ENCODE assay signal across 12 cellular contexts in the genomic region with DNA sequence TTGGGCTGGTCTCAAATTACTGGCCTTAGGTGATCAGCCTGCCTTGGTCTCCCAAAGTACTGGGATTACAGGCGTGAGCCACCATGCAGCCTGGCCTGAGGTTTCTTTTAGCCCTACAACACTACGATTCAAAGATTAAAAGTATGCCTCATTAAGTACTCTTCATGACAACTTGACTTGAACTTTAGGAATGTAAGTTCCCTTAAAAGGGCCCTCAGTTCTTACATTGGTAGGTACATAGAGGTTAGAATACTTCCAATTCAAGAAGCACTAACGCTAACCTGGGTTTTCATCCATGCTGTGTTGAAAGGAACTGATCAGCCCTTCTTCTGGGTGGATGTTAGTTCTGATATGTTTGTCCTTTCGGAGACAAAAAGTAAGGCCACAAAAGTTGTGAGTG. TPM values are rescaled to one million over a fixed set of nuclear protein-coding genes. Genes with fewer than 3 reads are reported as not detected.
DNase-seq lines count a peak whose midpoint lies in the region; ATAC-seq and TF ChIP-seq lines count a peak whose summit lies in the region.
"Had no signal": no experiment of that assay in that cellular context is flagged by ENCODE, and none has a peak within 500 bp of the region (broad histone marks: within the 10 kb centered on the region; RNA-seq: fewer than 3 reads in every experiment).

No MANE protein-coding gene starts in this region.

- no peak for DNase-seq in left lung
- no peak for DNase-seq in trophoblast cell
- no peak for DNase-seq in upper lobe of right lung
- no peak for DNase-seq in NK-92 (lab: John Stamatoyannopoulos, UW; ENCODE audit: unreplicated experiment)
- no peak for DNase-seq in stimulated activated CD4-positive, alpha-beta T cell treated with anti-CD3 and anti-CD28 coated beads, Interleukin-1b, Interleukin-23, amount 100 ng/mL, for 48 hours
- DNase-seq: AML-193; CD4-positive, alpha-beta T cell; H9 had no signal

- H2BK5ac ChIP-seq in trophoblast cell (ENCODE audit: low read depth, low read length, poor library complexity): no peak overlapping the region

- no peak overlapping the region for H3K23ac ChIP-seq in trophoblast cell (ENCODE audit: low read length)

- WGBS in trophoblast cell (ENCODE audit: extremely low coverage, insufficient coverage, insufficient read length): no CpG with 5 or more reads among the region's 4 CpGs

- H3K9me3 ChIP-seq in left lung (no peaks in the 10 kb centered on the region), trophoblast cell (ENCODE audit: insufficient read depth, low read depth, low read length) (no peaks in the 10 kb centered on the region), upper lobe of right lung (no peaks in the 10 kb centered on the region)
- H3K9me3 ChIP-seq: A549, Caco-2 had no signal

- H3K14ac ChIP-seq in trophoblast cell (ENCODE audit: low read length): no peak overlapping the region

- no peak overlapping the region for H4K12ac ChIP-seq in trophoblast cell (ENCODE audit: low read depth, low read length)

- peaks cover 0 to 4% of the 10 kb centered on the region in 2 donors for H3K4me1 ChIP-seq in left lung
- peaks cover 0 to 7% of the 10 kb centered on the region in 2 experiments for H3K4me1 ChIP-seq in trophoblast cell (ENCODE audit: control insufficient read depth in 1 of 2, insufficient read depth in 2 of 2, low read length in 2 of 2)
- H3K4me1 ChIP-seq in upper lobe of right lung: no peaks in the 10 kb centered on the region
- H3K4me1 ChIP-seq: A549 had no signal

- H3K4ac ChIP-seq in trophoblast cell (ENCODE audit: low read depth, low read length): no peak overlapping the region

- no peak overlapping the region for H3K4me2 ChIP-seq in trophoblast cell (ENCODE audit: low read length)
- H3K4me2 ChIP-seq: A549 had no signal

- peaks cover 1% of the 10 kb centered on the region for H3K79me1 ChIP-seq in trophoblast cell (ENCODE audit: low read length)

- H3K36me3 ChIP-seq in left lung (peaks cover 0 to 27% of the 10 kb centered on the region in 2 donors), trophoblast cell (ENCODE audit: control insufficient read depth in 1 of 2, insufficient read depth in 2 of 2, low read length in 2 of 2) (peaks cover 5% of the 10 kb centered on the region in 2 experiments), upper lobe of right lung (peaks cover 16% of the 10 kb centered on the region)

- H3K27me3 ChIP-seq in left lung: no peaks in the 10 kb centered on the region
- H3K27me3 ChIP-seq in trophoblast cell (ENCODE audit: insufficient read depth, low read length): no peaks in the 10 kb centered on the region
- H3K27me3 ChIP-seq in upper lobe of right lung: no peaks in the 10 kb centered on the region

- intact Hi-C loops in left lung (cut with DNase I) (no loop called here), upper lobe of right lung (cut with DNase I) (no loop called here)

- no peak overlapping the region for H3K18ac ChIP-seq in trophoblast cell (ENCODE audit: low read length)

- H2AK5ac ChIP-seq in trophoblast cell (ENCODE audit: low read length): no peak overlapping the region

- H2BK12ac ChIP-seq in trophoblast cell (ENCODE audit: low read length): no peak overlapping the region

- H3K27ac ChIP-seq in left lung: no peak overlapping the region
- peak overlapping the region; percentile 11 for H3K27ac ChIP-seq in trophoblast cell (ENCODE audit: low read depth, low read length)
- H3K27ac ChIP-seq in upper lobe of right lung: no peak overlapping the region
- H3K27ac ChIP-seq: A549, C4-2B had no signal

- peak; percentile 93 for ATAC-seq in left lung
- peak; percentile 89 for ATAC-seq in upper lobe of right lung
- no peak for ATAC-seq in HG03025 (IDR thresholded peaks at IDR 0.05; ENCODE audit: low FRiP score, unreplicated experiment)

- no peaks in the 10 kb centered on the region for H3K79me2 ChIP-seq in trophoblast cell (ENCODE audit: control insufficient read depth, insufficient read depth, low read length, poor library complexity)

- TF ChIP-seq CTCF in left lung (IDR thresholded peaks at IDR 0.05): no peak
- TF ChIP-seq CTCF in upper lobe of right lung (IDR thresholded peaks at IDR 0.05): no peak

- H2AFZ ChIP-seq in trophoblast cell (ENCODE audit: insufficient read depth, low read length, poor library complexity): no peak overlapping the region

- no peak overlapping the region for H3K4me3 ChIP-seq in left lung
- H3K4me3 ChIP-seq in trophoblast cell (ENCODE audit: low read depth, low read length): no peak overlapping the region
- no peak overlapping the region for H3K4me3 ChIP-seq in upper lobe of right lung
- H3K4me3 ChIP-seq: A549 had no signal

- no peak overlapping the region for H3K9ac ChIP-seq in trophoblast cell (ENCODE audit: low read length)

- H2BK120ac ChIP-seq in trophoblast cell (ENCODE audit: insufficient read depth, low read length, poor library complexity): no peak overlapping the region

- no peak overlapping the region for H4K91ac ChIP-seq in trophoblast cell (ENCODE audit: low read depth, low read length)

- H4K8ac ChIP-seq in trophoblast cell (ENCODE audit: low read depth, low read length): no peak overlapping the region

RNA-seq across cellular contexts. Expression of a gene that starts 15.1 kb away (rescaled TPM):
- 10 to 100 TPM; 17.6 to 18.1 TPM for total RNA-seq in left lung
- polyA plus RNA-seq in trophoblast cell (2013): 9.1 and 9.7 TPM in 2 replicates
- total RNA-seq in upper lobe of right lung: 13.6 TPM
